In the genomic region with DNA sequence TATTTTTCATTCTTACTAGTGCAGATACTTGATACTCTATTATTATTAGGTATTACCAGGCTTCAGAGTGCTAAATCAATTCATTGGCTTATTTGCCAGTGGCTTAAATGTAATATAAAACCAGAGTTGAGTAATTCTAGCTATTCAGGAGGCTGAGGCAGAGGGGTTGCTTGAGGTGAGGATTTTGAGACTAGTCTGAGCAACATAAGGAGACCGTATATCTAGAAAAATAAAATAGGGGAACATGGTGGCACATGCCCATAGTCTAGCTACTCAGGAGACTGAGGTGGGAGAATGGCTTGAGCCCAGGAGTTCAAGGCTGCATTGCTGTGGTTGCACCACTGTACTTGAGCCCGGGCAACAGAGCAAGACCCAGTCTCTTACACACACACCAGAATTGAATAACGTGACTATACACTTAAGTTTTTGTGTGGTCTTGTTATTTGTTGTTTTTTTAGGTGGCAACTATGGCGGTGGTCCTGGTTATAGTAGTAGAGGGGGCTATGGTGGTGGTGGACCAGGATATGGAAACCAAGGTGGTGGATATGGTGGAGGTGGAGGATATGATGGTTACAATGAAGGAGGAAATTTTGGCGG, we compare ENCODE assay signal across 15 cellular contexts. TPM values are rescaled to one million over a fixed set of nuclear protein-coding genes. Genes with fewer than 3 reads are reported as not detected.
DNase-seq lines count a peak whose midpoint lies in the region; ATAC-seq and TF ChIP-seq lines count a peak whose summit lies in the region.
"Had no signal": no experiment of that assay in that cellular context is flagged by ENCODE, and none has a peak within 500 bp of the region (broad histone marks: within the 10 kb centered on the region; RNA-seq: fewer than 3 reads in every experiment).

No MANE protein-coding gene starts in this region.

- POLR2A ChIA-PET in MCF 10A (lab: Yijun Ruan, JAX) (interaction anchor here (1.0 to 2.5 kb wide), 5 partner anchors 9 to 52 kb away, joined by 3 to 13 read pairs (median 5); partner anchors contain the start of gene NFE2L2), WTC11 (lab: Charles Lee) (no interaction called here)

- no peaks in the 10 kb centered on the region for H3K9me3 Mint-ChIP-seq in MCF 10A (ENCODE audit: unreplicated experiment)
- H3K9me3 Mint-ChIP-seq in WTC11 = no peaks in the 10 kb centered on the region

- H3K27ac Mint-ChIP-seq in MCF 10A (ENCODE audit: low read depth, unreplicated experiment) (peak overlapping the region; percentile 74), WTC11 (peak overlapping the region; percentile 83; the same call in 1 of the 2 replicates)

- no peaks in the 10 kb centered on the region for H3K9me3 ChIP-seq in mammary epithelial cell (replicated peaks; ENCODE audit: insufficient read depth, low read length)
- no peaks in the 10 kb centered on the region for H3K9me3 ChIP-seq in subcutaneous abdominal adipose tissue (ENCODE audit: control insufficient read depth in 5 of 5, low read length in 5 of 5)
- H3K9me3 ChIP-seq: pancreas, suprapubic skin had no signal

- H3K36me3 ChIP-seq in mammary epithelial cell (ENCODE audit: insufficient read depth, low read length) (peaks cover 53% of the 10 kb centered on the region), subcutaneous abdominal adipose tissue (ENCODE audit: control insufficient read depth in 5 of 5, insufficient read depth in 5 of 5, low read length in 5 of 5) (peaks cover 41 to 65% (median 50%) of the 10 kb centered on the region in 5 donors)

- H3K27ac ChIP-seq in mammary epithelial cell (ENCODE audit: insufficient read depth, low read depth, low read length) = no peak overlapping the region
- H3K27ac ChIP-seq in epithelial cell of prostate = peak overlapping the region; percentile 97
- H3K27ac ChIP-seq in subcutaneous abdominal adipose tissue (ENCODE audit: low read depth, low read length) = peak overlapping the region; percentile 54
- H3K27ac ChIP-seq: pancreas, suprapubic skin had no signal

- no peak overlapping the region for H3K4me2 ChIP-seq in mammary epithelial cell (ENCODE audit: insufficient read depth, low read depth, low read length)

- H3K9ac ChIP-seq in mammary epithelial cell (ENCODE audit: insufficient read depth, low read length) (no peak overlapping the region), subcutaneous abdominal adipose tissue (ENCODE audit: low read length in 5 of 5) (peak overlapping the region in 2 of 5 donors; percentile 8 to 41)

- 74% methylated on average over 5 of the region's 5 CpGs for WGBS in mammary epithelial cell (ENCODE audit: low coverage, missing lambda C conversion rate)

- H2AFZ ChIP-seq in mammary epithelial cell (ENCODE audit: low read depth, low read length) = no peak overlapping the region

- H3K4me1 Mint-ChIP-seq in MCF 10A (ENCODE audit: insufficient read depth, unreplicated experiment) (peaks cover 18% of the 10 kb centered on the region), WTC11 (peaks cover 62% of the 10 kb centered on the region)

- peaks cover 90% of the 10 kb centered on the region for H3K79me2 ChIP-seq in mammary epithelial cell (ENCODE audit: insufficient read depth, low read length)

- in situ Hi-C loops in mammary epithelial cell (cut with MboI; ENCODE audit: low sequenced_read_pairs in 2 of 2) = no loop called here

- dilution Hi-C loops in mammary epithelial cell (cut with HindIII; ENCODE audit: low sequenced_read_pairs) = loop anchor here (10.0 kb wide), 1 partner anchor 53 kb away; no protein-coding TSS in a partner anchor

- H3K4me1 ChIP-seq in mammary epithelial cell (ENCODE audit: insufficient read depth, low read length) = peaks cover 13% of the 10 kb centered on the region
- peaks cover 0 to 47% (median 28%) of the 10 kb centered on the region in 5 donors for H3K4me1 ChIP-seq in subcutaneous abdominal adipose tissue (ENCODE audit: control insufficient read depth in 5 of 5, insufficient read depth in 5 of 5, low read length in 5 of 5)

- DNase-seq in MCF 10A (ENCODE audit: unreplicated experiment) (no peak), mammary epithelial cell (no peak), WTC11 (ENCODE audit: low spot score) (no peak), epithelial cell of prostate (ENCODE audit: low read depth, low spot score) (no peak), AG08395 (ENCODE audit: low spot score) (no peak), kidney tubule cell (ENCODE audit: low spot score) (no peak)
- DNase-seq: activated CD4-positive, CD25-positive, alpha-beta regulatory T cell treated with anti-CD3 and anti-CD28 coated beads, Interleukin-2, amount 50 U/mL, for 72 hours; activated effector memory CD4-positive, alpha-beta T cell treated with Interleukin-2 at 50 U/mL for 16 hours; Karpas-422; NCI-H146; NCI-H446 treated with DMSO at 0.1 percent for 48 hours; pancreas had no signal

- BruUV-seq in MCF 10A (replicated peaks; lab: Mats Ljungman, UMichigan) (no TSS peak), mammary epithelial cell (replicated peaks; lab: Mats Ljungman, UMichigan) (no TSS peak)

- intact Hi-C loops in MCF 10A (cut with micrococcal nuclease) = no loop called here
- intact Hi-C loops in mammary epithelial cell (cut with micrococcal nuclease) = no loop called here

- no peaks in the 10 kb centered on the region for H3K27me3 Mint-ChIP-seq in MCF 10A (ENCODE audit: insufficient read depth, unreplicated experiment)
- no peaks in the 10 kb centered on the region for H3K27me3 Mint-ChIP-seq in WTC11 (ENCODE audit: low read depth)

- no peak for TF ChIP-seq CTCF in MCF 10A (IDR thresholded peaks at IDR 0.05; ENCODE audit: unreplicated experiment)
- no peak for TF ChIP-seq CTCF in mammary epithelial cell (conservative IDR thresholded peaks at IDR 0.05 in 1 of 2, IDR thresholded peaks at IDR 0.05 in 1 of 2; ENCODE audit: extremely low read depth in 1 of 2, insufficient read depth in 1 of 2, low read depth in 1 of 2, low read length in 2 of 2)
- TF ChIP-seq CTCF in WTC11 (IDR thresholded peaks at IDR 0.05) = no peak

- no peak for ATAC-seq in WTC11
- ATAC-seq in GM19467 (IDR thresholded peaks at IDR 0.05; ENCODE audit: unreplicated experiment) = no peak
- ATAC-seq: pancreas had no signal

- H4K20me1 ChIP-seq in mammary epithelial cell (ENCODE audit: insufficient read depth, low read length) = peaks cover 3% of the 10 kb centered on the region

- H3K27me3 ChIP-seq in mammary epithelial cell (ENCODE audit: insufficient read depth, low read length) = no peaks in the 10 kb centered on the region
- no peaks in the 10 kb centered on the region for H3K27me3 ChIP-seq in subcutaneous abdominal adipose tissue (ENCODE audit: control insufficient read depth in 5 of 5, insufficient read depth in 4 of 5, low read length in 5 of 5)
- H3K27me3 ChIP-seq: pancreas, suprapubic skin had no signal

- CTCF ChIA-PET in MCF 10A (lab: Yijun Ruan, JAX) (interaction anchor here (0.6 to 1.6 kb wide), 6 partner anchors 12 to 1749 kb away, joined by 3 to 5 read pairs (median 4); no protein-coding TSS in a partner anchor), mammary epithelial cell (lab: Charles Lee; ENCODE audit: low non-redundant PET) (no interaction called here), WTC11 (lab: Charles Lee) (interaction anchor here (1.1 to 2.3 kb wide), 2 partner anchors 53 to 118 kb away, joined by 3 to 9 read pairs; no protein-coding TSS in a partner anchor)

- H3K36me3 Mint-ChIP-seq in MCF 10A (ENCODE audit: insufficient read depth, unreplicated experiment) (peaks cover 97% of the 10 kb centered on the region), WTC11 (peaks cover 85% of the 10 kb centered on the region)

- H3K4me3 Mint-ChIP-seq in MCF 10A (ENCODE audit: unreplicated experiment) (no peak overlapping the region), WTC11 (no peak overlapping the region)

- H3K4me3 ChIP-seq in mammary epithelial cell (replicated peaks in 1 of 3; ENCODE audit: insufficient read depth in 1 of 3, low read depth in 2 of 3, low read length in 3 of 3) (no peak overlapping the region), subcutaneous abdominal adipose tissue (ENCODE audit: low read depth in 1 of 5, low read length in 5 of 5) (no peak overlapping the region)
- H3K4me3 ChIP-seq: suprapubic skin had no signal

TF ChIP-seq in WTC11, 78 proteins besides CTCF, POLR2A, EP300 and RAD21 (continues in another document):
- TF ChIP-seq AR (CRISPR knock-in tag; IDR thresholded peaks at IDR 0.05) (peak; percentile 78; the same call in 1 of the 2 replicates), PRRX2 (CRISPR knock-in tag; IDR thresholded peaks at IDR 0.05) (peak; percentile 70; the same call in 1 of the 2 replicates), EMX1 (CRISPR knock-in tag; IDR thresholded peaks at IDR 0.05) (peak; percentile 47; the same call in 1 of the 2 replicates)

RNA-seq across cellular contexts. Expression of gene HNRNPA3, which starts 4.8 kb away (rescaled TPM):
- 142 and 179 TPM in 2 replicates for total RNA-seq in MCF 10A (2022)
- 100 to 1,000 TPM in 1 of 2 donors, 10 to 100 TPM in 1; 18.2 to 196 TPM for total RNA-seq in mammary epithelial cell
- 59.9 TPM for polyA plus RNA-seq in mammary epithelial cell
- polyA minus RNA-seq in mammary epithelial cell = 29.6 TPM
- 367 to 406 TPM (median 379 TPM) in 3 replicates for total RNA-seq in WTC11 (2021)

RNA-seq across cellular contexts. Expression of gene NFE2L2, which starts 47.2 kb away (rescaled TPM):
- total RNA-seq in MCF 10A (2022) = 135 and 180 TPM in 2 replicates
- total RNA-seq in mammary epithelial cell = 100 to 1,000 TPM in 1 of 2 donors, 10 to 100 TPM in 1; 88.7 to 112 TPM
- 107 TPM for polyA plus RNA-seq in mammary epithelial cell
- polyA minus RNA-seq in mammary epithelial cell = 116 TPM
- total RNA-seq in WTC11 (2021) = 21.4 to 26.3 TPM (median 22.7 TPM) in 3 replicates
